ENCODE assay signal across 9 cellular contexts in the genomic region with DNA sequence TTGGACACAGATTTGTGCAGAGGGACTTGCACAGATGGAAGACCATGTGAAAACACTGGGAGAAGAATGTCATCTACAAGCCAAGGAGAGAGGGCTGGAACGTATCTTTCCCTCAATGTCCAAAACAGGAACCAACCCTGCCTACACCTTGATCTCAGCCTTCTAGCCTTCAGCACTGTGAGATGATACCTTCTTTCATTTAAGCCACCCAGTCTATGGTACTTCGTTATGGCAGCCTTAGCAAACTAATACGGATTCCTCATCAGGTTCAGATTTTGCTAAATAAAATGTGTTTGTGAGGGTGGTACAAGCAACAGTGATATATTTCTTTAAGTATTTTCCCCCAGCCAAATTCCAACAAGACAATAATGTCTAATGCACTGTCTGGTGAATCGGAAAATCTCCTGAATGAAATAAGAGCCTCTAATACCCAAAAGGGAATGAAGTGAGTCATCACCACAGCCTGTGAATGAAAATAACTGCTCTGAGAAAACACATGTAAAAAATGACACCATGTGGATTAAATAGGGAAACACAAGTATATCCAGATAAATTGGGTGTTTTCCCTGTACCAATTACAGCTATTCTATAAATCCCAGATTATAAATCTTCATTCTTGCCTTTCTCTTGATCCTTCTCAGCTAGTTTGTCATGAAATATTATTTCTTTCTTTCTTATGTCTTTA.
DNase-seq lines count a peak whose midpoint lies in the region; ATAC-seq and TF ChIP-seq lines count a peak whose summit lies in the region.
"Had no signal": no experiment of that assay in that cellular context is flagged by ENCODE, and none has a peak within 500 bp of the region (broad histone marks: within the 10 kb centered on the region; RNA-seq: fewer than 3 reads in every experiment).

No MANE protein-coding gene starts in this region.

- no peaks in the 10 kb centered on the region for H3K79me2 ChIP-seq in HCT116 (ENCODE audit: insufficient read depth, low read length)

- H4K20me1 ChIP-seq in HCT116 (ENCODE audit: insufficient read depth) = no peaks in the 10 kb centered on the region

- H3K4me3 ChIP-seq in HCT116 (replicated peaks in 1 of 2; ENCODE audit: low read depth in 1 of 2, low read length in 2 of 2) = no peak overlapping the region
- H3K4me3 ChIP-seq: GM12878, tibial nerve had no signal

- TF ChIP-seq POLR2A in HCT116 (IDR thresholded peaks at IDR 0.05; ENCODE audit: borderline replicate concordance, extremely low read depth, insufficient read depth, insufficient read length) = no peak

- H3K9me3 ChIP-seq in HCT116 (ENCODE audit: control insufficient read depth in 1 of 2, insufficient read depth in 1 of 2, low read depth in 1 of 2, low read length in 2 of 2) = no peaks in the 10 kb centered on the region
- H3K9me3 ChIP-seq: tibial nerve had no signal

- intact Hi-C loops in HCT116 (cut with micrococcal nuclease) = no loop called here

- peaks cover 0 to 4% of the 10 kb centered on the region in 2 experiments; a peak in 1 of 4 replicates for H3K4me1 ChIP-seq in HCT116 (ENCODE audit: control insufficient read depth in 1 of 2, insufficient read depth in 2 of 2, low read length in 2 of 2)
- peaks cover 13% of the 10 kb centered on the region for H3K4me1 ChIP-seq in foreskin keratinocyte

- H3K36me3 ChIP-seq in HCT116 (ENCODE audit: control insufficient read depth in 1 of 2, insufficient read depth in 2 of 2, low read length in 2 of 2) = no peaks in the 10 kb centered on the region
- H3K36me3 ChIP-seq: tibial nerve had no signal

- H3K9ac ChIP-seq in HCT116 (ENCODE audit: low read length) = no peak overlapping the region

- CTCF ChIA-PET in HCT116 (lab: Charles Lee) = no interaction called here

- no peak for ATAC-seq in HCT116
- ATAC-seq in foreskin keratinocyte = peak; percentile 91
- no peak for ATAC-seq in HG03095 (IDR thresholded peaks at IDR 0.05; ENCODE audit: unreplicated experiment)
- no peak for ATAC-seq in HG03460 (IDR thresholded peaks at IDR 0.05; ENCODE audit: unreplicated experiment)
- ATAC-seq: GM12878 had no signal

- H3K27me3 ChIP-seq in HCT116 (ENCODE audit: insufficient read depth, low read length) (no peaks in the 10 kb centered on the region), foreskin keratinocyte (no peaks in the 10 kb centered on the region)
- H3K27me3 ChIP-seq: tibial nerve had no signal

- H3K4me2 ChIP-seq in HCT116 (ENCODE audit: low read length) = no peak overlapping the region

- DNase-seq in HCT116 (ENCODE audit: low read depth, low spot score) (peak; percentile 3), SW480 (ENCODE audit: low spot score) (peak; percentile 27), foreskin keratinocyte (peak; percentile 48 to 73), smooth muscle cell of the brain vasculature (ENCODE audit: low read depth, low spot score) (peak; percentile 56), ureter (ENCODE audit: low spot score) (no peak)

- RAD21 ChIA-PET in HCT116 (lab: Charles Lee; ENCODE audit: low non-redundant PET in 1 of 2, low total read pairs in 2 of 2, uncharacterized antibody in 2 of 2, unreplicated experiment in 2 of 2) = no interaction called here

- POLR2A ChIA-PET in HCT116 (lab: Charles Lee) = no interaction called here

- TF ChIP-seq CTCF in HCT116 (IDR thresholded peaks at IDR 0.05 in 2 of 3, conservative IDR thresholded peaks at IDR 0.05 in 1 of 3; ENCODE audit: borderline replicate concordance in 1 of 3, insufficient read depth in 1 of 3, low read depth in 2 of 3, low read length in 2 of 3) = no peak
- peak; percentile 68 for TF ChIP-seq CTCF in foreskin keratinocyte (conservative IDR thresholded peaks at IDR 0.05)

- no peaks in the 10 kb centered on the region for H3K9me2 ChIP-seq in HCT116 (ENCODE audit: insufficient read depth)

- BruUV-seq in HCT116 (replicated peaks; lab: Mats Ljungman, UMichigan) = no TSS peak

- H3K27ac ChIP-seq in HCT116 (ENCODE audit: low read depth, low read length) (no peak overlapping the region), foreskin keratinocyte (no peak overlapping the region)
- H3K27ac ChIP-seq: tibial nerve had no signal

- TF ChIP-seq RAD21 in HCT116 (IDR thresholded peaks at IDR 0.05; ENCODE audit: low read depth) = peak; percentile 30; the same call in 1 of the 2 replicates

- no peak overlapping the region for H2AFZ ChIP-seq in HCT116 (ENCODE audit: low read depth, low read length, poor library complexity, severe bottlenecking)

TF ChIP-seq in HCT116, 20 proteins besides CTCF, POLR2A, EP300 and RAD21:
- TF ChIP-seq YY1 (IDR thresholded peaks at IDR 0.05; ENCODE audit: extremely low read depth, insufficient replicate concordance, low read depth, low read length) (no peak), CBX3 (IDR thresholded peaks at IDR 0.05; ENCODE audit: low read depth) (no peak), SRF (IDR thresholded peaks at IDR 0.05; ENCODE audit: low read depth) (no peak), EGR1 (IDR thresholded peaks at IDR 0.05; ENCODE audit: low read depth) (no peak), EZH2 (IDR thresholded peaks at IDR 0.05) (no peak), SP1 (IDR thresholded peaks at IDR 0.05; ENCODE audit: low read depth) (no peak), REST (IDR thresholded peaks at IDR 0.05; ENCODE audit: low read depth) (no peak), SIN3A (IDR thresholded peaks at IDR 0.05; ENCODE audit: low read depth) (no peak), FOSL1 (IDR thresholded peaks at IDR 0.05; ENCODE audit: low read depth) (no peak), JUND (IDR thresholded peaks at IDR 0.05) (no peak), ZFX (IDR thresholded peaks at IDR 0.05) (no peak), ZBTB33 (IDR thresholded peaks at IDR 0.05; ENCODE audit: extremely low read depth, insufficient replicate concordance, low read length) (no peak), ELF1 (IDR thresholded peaks at IDR 0.05; ENCODE audit: borderline replicate concordance, low read depth) (no peak), EZH2phosphoT487 (IDR thresholded peaks at IDR 0.05; ENCODE audit: borderline replicate concordance) (no peak)
- TF ChIP-seq, protein P1, sequence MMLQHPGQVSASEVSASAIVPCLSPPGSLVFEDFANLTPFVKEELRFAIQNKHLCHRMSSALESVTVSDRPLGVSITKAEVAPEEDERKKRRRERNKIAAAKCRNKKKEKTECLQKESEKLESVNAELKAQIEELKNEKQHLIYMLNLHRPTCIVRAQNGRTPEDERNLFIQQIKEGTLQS (IDR thresholded peaks at IDR 0.05) = no peak
- TF ChIP-seq, protein P2, sequence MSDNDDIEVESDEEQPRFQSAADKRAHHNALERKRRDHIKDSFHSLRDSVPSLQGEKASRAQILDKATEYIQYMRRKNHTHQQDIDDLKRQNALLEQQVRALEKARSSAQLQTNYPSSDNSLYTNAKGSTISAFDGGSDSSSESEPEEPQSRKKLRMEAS (IDR thresholded peaks at IDR 0.05) = no peak
